ENCODE assay signal across 18 cellular contexts in genomic region chr10:77463499-77463898, GRCh38.
DNase-seq lines count a peak whose midpoint lies in the region; ATAC-seq and TF ChIP-seq lines count a peak whose summit lies in the region.
"Had no signal": no experiment of that assay in that cellular context is flagged by ENCODE, and none has a peak within 500 bp of the region (broad histone marks: within the 10 kb centered on the region; RNA-seq: fewer than 3 reads in every experiment).

No MANE protein-coding gene starts in this region.

- H3K36me3 ChIP-seq in sigmoid colon = no peaks in the 10 kb centered on the region

- H2BK120ac ChIP-seq in H9 (ENCODE audit: low read depth, low read length, poor library complexity, severe bottlenecking) = no peak overlapping the region

- peaks cover 8 to 9% of the 10 kb centered on the region in 2 experiments for H3K4me1 Mint-ChIP-seq in H9
- H3K4me1 Mint-ChIP-seq: activated CD4-positive, alpha-beta T cell treated with anti-CD3 and anti-CD28 coated beads, Interleukin-2, amount 10 ng/mL, durations not matched to agents 7 days and 5 days; stimulated activated naive CD8-positive, alpha-beta T cell treated with anti-CD3 and anti-CD28 coated beads, Interleukin-15, amount 100 ng/mL, for 72 hours had no signal

- H4K91ac ChIP-seq in H9 (ENCODE audit: insufficient read length, low read depth, low read length) = no peak overlapping the region

- H2BK5ac ChIP-seq in H9 (ENCODE audit: insufficient read length, low read length) = no peak overlapping the region

- H4K20me1 ChIP-seq in H9 (ENCODE audit: control insufficient read depth, insufficient read depth, insufficient read length) = no peaks in the 10 kb centered on the region

- no peak overlapping the region for H2BK12ac ChIP-seq in H9 (ENCODE audit: insufficient read length, low read depth, low read length)

- no peak overlapping the region for H2AFZ ChIP-seq in H9 (ENCODE audit: low read length)

- no peak for ATAC-seq in HG02884 (IDR thresholded peaks at IDR 0.05; ENCODE audit: unreplicated experiment)
- no peak for ATAC-seq in GM21786 (IDR thresholded peaks at IDR 0.05; ENCODE audit: unreplicated experiment)
- no peak for ATAC-seq in GM18870 (IDR thresholded peaks at IDR 0.05; ENCODE audit: unreplicated experiment)
- ATAC-seq: effector memory CD8-positive, alpha-beta T cell; stimulated activated naive CD8-positive, alpha-beta T cell treated with anti-CD3 and anti-CD28 coated beads, Interleukin-15, amount 100 ng/mL, for 72 hours had no signal

- H3K56ac ChIP-seq in H9 (ENCODE audit: insufficient read length, low read depth, low read length) = no peak overlapping the region

- H3K27ac ChIP-seq in H9 (ENCODE audit: insufficient read length, low read depth, low read length) = no peak overlapping the region
- H3K27ac ChIP-seq in sigmoid colon = peak overlapping the region; percentile 24 to 70 (median 44)

- H3K4me1 ChIP-seq in H9 (ENCODE audit: insufficient read depth, low read length) (peaks cover 3% of the 10 kb centered on the region; the same call in 1 of the 2 replicates), sigmoid colon (peaks cover 0 to 52% (median 44%) of the 10 kb centered on the region in 4 donors)

- TF ChIP-seq POLR2A in sigmoid colon (IDR thresholded peaks at IDR 0.05) = no peak

- no peak for TF ChIP-seq EP300 in sigmoid colon (IDR thresholded peaks at IDR 0.05)

- DNase-seq in H9 (no peak), anterior cingulate cortex (lab: John Stamatoyannopoulos, UW) (peak in 34 of 58 donors; percentile 6 to 69 (median 26)), medulla oblongata (ENCODE audit: extremely low spot score) (peak; percentile 69), sigmoid colon (peak; percentile 71), DMS114 treated with DMSO at 0.1 percent for 48 hours (lab: John Stamatoyannopoulos, UW; ENCODE audit: unreplicated experiment) (no peak)
- DNase-seq: activated CD4-positive, alpha-beta T cell treated with anti-CD3 and anti-CD28 coated beads, Interleukin-2, amount 10 ng/mL, durations not matched to agents 7 days and 5 days; activated gamma-delta T cell treated with Interleukin-2 at 50 U/mL for 16 hours; effector memory CD8-positive, alpha-beta T cell; Karpas-422; kidney; NCI-H1105 treated with DMSO at 0.1 percent for 48 hours; occipital lobe; RPMI8226; stimulated activated CD4-positive, alpha-beta T cell treated with anti-CD3 and anti-CD28 coated beads, Interleukin-2, amount 100 ng/mL, for 24 hours; stimulated activated naive CD8-positive, alpha-beta T cell treated with anti-CD3 and anti-CD28 coated beads, Interleukin-15, amount 100 ng/mL, for 72 hours had no signal

- intact Hi-C loops in sigmoid colon (cut with DNase I) = no loop called here

- no peaks in the 10 kb centered on the region for H3K36me3 Mint-ChIP-seq in H9 (ENCODE audit: insufficient read depth in 1 of 3, low read depth in 3 of 3)

- no CpG with 5 or more reads among the region's 4 CpGs for WGBS in H9 (ENCODE audit: extremely low coverage, insufficient read length, low lambda C conversion rate)
- WGBS in sigmoid colon, 2 donors = 25 to 54% methylated on average over 4 of the region's 4 CpGs

- no peak overlapping the region for H3K4ac ChIP-seq in H9 (ENCODE audit: low read depth, low read length)

- H3K79me1 ChIP-seq in H9 (ENCODE audit: insufficient read depth, low read depth, low read length, poor library complexity, severe bottlenecking) = no peaks in the 10 kb centered on the region

- H3K4me3 ChIP-seq in sigmoid colon = no peak overlapping the region

- no peaks in the 10 kb centered on the region for H3K23me2 ChIP-seq in H9 (ENCODE audit: insufficient read length, low read depth, low read length, poor library complexity, severe bottlenecking)

- H3K23ac ChIP-seq in H9 (ENCODE audit: insufficient read length, low read depth, low read length) = no peak overlapping the region

- no peak overlapping the region for H3K9ac ChIP-seq in H9 (ENCODE audit: extremely low read depth, insufficient read length, low read length)

- no peak for TF ChIP-seq CTCF in H9 (conservative IDR thresholded peaks at IDR 0.05)
- TF ChIP-seq CTCF in sigmoid colon (IDR thresholded peaks at IDR 0.05) = no peak

- no peaks in the 10 kb centered on the region for H3K27me3 Mint-ChIP-seq in H9 (ENCODE audit: low read depth)
- H3K27me3 Mint-ChIP-seq: activated CD4-positive, alpha-beta T cell treated with anti-CD3 and anti-CD28 coated beads, Interleukin-2, amount 10 ng/mL, durations not matched to agents 7 days and 5 days; stimulated activated naive CD8-positive, alpha-beta T cell treated with anti-CD3 and anti-CD28 coated beads, Interleukin-15, amount 100 ng/mL, for 72 hours had no signal

- peak overlapping the region in 2 of 3 experiments; percentile 38 to 83; a peak in 2 of 7 replicates for H3K27ac Mint-ChIP-seq in H9
- H3K27ac Mint-ChIP-seq: activated CD4-positive, alpha-beta T cell treated with anti-CD3 and anti-CD28 coated beads, Interleukin-2, amount 10 ng/mL, durations not matched to agents 7 days and 5 days; effector memory CD8-positive, alpha-beta T cell had no signal

- no peak overlapping the region for H3K18ac ChIP-seq in H9 (ENCODE audit: insufficient read length, low read depth, low read length)

- no peak overlapping the region for H3K4me2 ChIP-seq in H9 (ENCODE audit: insufficient read depth, insufficient read length, low read length)

- no peak overlapping the region; the same call in 1 of the 2 replicates for H3K14ac ChIP-seq in H9 (ENCODE audit: insufficient read depth, low read length)

- no peak overlapping the region for H3K4me3 Mint-ChIP-seq in H9
- H3K4me3 Mint-ChIP-seq: activated CD4-positive, alpha-beta T cell treated with anti-CD3 and anti-CD28 coated beads, Interleukin-2, amount 10 ng/mL, durations not matched to agents 7 days and 5 days; effector memory CD8-positive, alpha-beta T cell; stimulated activated naive CD8-positive, alpha-beta T cell treated with anti-CD3 and anti-CD28 coated beads, Interleukin-15, amount 100 ng/mL, for 72 hours had no signal

- no peak overlapping the region for H2BK20ac ChIP-seq in H9 (ENCODE audit: low read depth, low read length, poor library complexity, severe bottlenecking)

- no peak overlapping the region for H4K5ac ChIP-seq in H9 (ENCODE audit: insufficient read length, low read depth, low read length)

- H3K27me3 ChIP-seq in H9 (ENCODE audit: insufficient read depth, low read length) = no peaks in the 10 kb centered on the region
- H3K27me3 ChIP-seq in sigmoid colon = no peaks in the 10 kb centered on the region

- H3K79me2 ChIP-seq in H9 (ENCODE audit: insufficient read depth, low read length) = no peaks in the 10 kb centered on the region

- no peak overlapping the region for H4K8ac ChIP-seq in H9 (replicated peaks; ENCODE audit: insufficient read length, low read depth, low read length)

- H3T11ph ChIP-seq in H9 (ENCODE audit: low read length) = no peak overlapping the region

- no peak overlapping the region for H2BK15ac ChIP-seq in H9 (ENCODE audit: low read depth, low read length)

- H3K9me3 Mint-ChIP-seq in H9 = no peaks in the 10 kb centered on the region
- H3K9me3 Mint-ChIP-seq: activated CD4-positive, alpha-beta T cell treated with anti-CD3 and anti-CD28 coated beads, Interleukin-2, amount 10 ng/mL, durations not matched to agents 7 days and 5 days; effector memory CD8-positive, alpha-beta T cell; stimulated activated naive CD8-positive, alpha-beta T cell treated with anti-CD3 and anti-CD28 coated beads, Interleukin-15, amount 100 ng/mL, for 72 hours had no signal

- H3K9me3 ChIP-seq in H9 (ENCODE audit: control insufficient read depth, low read depth, low read length) (no peaks in the 10 kb centered on the region), sigmoid colon (no peaks in the 10 kb centered on the region)

- H2AK5ac ChIP-seq in H9 (ENCODE audit: insufficient read length, low read length) = no peak overlapping the region

Comparison
In these comparisons a context has a peak if more than half of its experiments do, and no peak if none do; other contexts are left out.
1. DNase-seq: peak in anterior cingulate cortex (34 of 58), medulla oblongata (single experiment) and sigmoid colon (single experiment); none in H9 (single experiment) and DMS114 treated with DMSO at 0.1 percent for 48 hours (single experiment).